ENCODE assay signal across 11 cellular contexts in genomic region chr13:103006706-103007426, GRCh38. TPM values are rescaled to one million over a fixed set of nuclear protein-coding genes. Genes with fewer than 3 reads are reported as not detected.
DNase-seq lines count a peak whose midpoint lies in the region; ATAC-seq and TF ChIP-seq lines count a peak whose summit lies in the region.
"Had no signal": no experiment of that assay in that cellular context is flagged by ENCODE, and none has a peak within 500 bp of the region (broad histone marks: within the 10 kb centered on the region; RNA-seq: fewer than 3 reads in every experiment).

No MANE protein-coding gene starts in this region.

- no peak overlapping the region for H3K4me3 ChIP-seq in left ventricle myocardium inferior
- H3K4me3 ChIP-seq: K562 had no signal

- intact Hi-C loops in left ventricle myocardium inferior (cut with micrococcal nuclease) = no loop called here

- DNase-seq in left ventricle myocardium inferior = no peak
- DNase-seq in stimulated activated naive CD4-positive, alpha-beta T cell (lab: John Stamatoyannopoulos, UW) = no peak
- DNase-seq in RWPE1 (ENCODE audit: low spot score) = no peak
- no peak for DNase-seq in NCI-H2107 (lab: John Stamatoyannopoulos, UW)
- DNase-seq in NCI-H2196 treated with DMSO at 0.1 percent for 48 hours (lab: John Stamatoyannopoulos, UW; ENCODE audit: unreplicated experiment) = no peak
- DNase-seq: activated gamma-delta T cell treated with Interleukin-2 at 50 U/mL for 16 hours, T-helper 17 cell had no signal

- TF ChIP-seq CTCF in left ventricle myocardium inferior (IDR thresholded peaks at IDR 0.05; ENCODE audit: borderline replicate concordance) = no peak
- TF ChIP-seq CTCF in RWPE1 (conservative IDR thresholded peaks at IDR 0.05; ENCODE audit: low read depth) = no peak

- H3K9me3 ChIP-seq in left ventricle myocardium inferior (replicated peaks) = no peaks in the 10 kb centered on the region

- H3K27me3 ChIP-seq in left ventricle myocardium inferior (ENCODE audit: low read depth) = no peaks in the 10 kb centered on the region

- H3K36me3 ChIP-seq in left ventricle myocardium inferior = no peaks in the 10 kb centered on the region

- peak; percentile 88 for ATAC-seq in GM19023 (IDR thresholded peaks at IDR 0.05; ENCODE audit: unreplicated experiment)
- ATAC-seq in HG02610 (IDR thresholded peaks at IDR 0.05; ENCODE audit: unreplicated experiment) = peak; percentile 94
- ATAC-seq in HG03565 (IDR thresholded peaks at IDR 0.05; ENCODE audit: unreplicated experiment) = peak; percentile 94
- ATAC-seq: K562, T-helper 17 cell had no signal

- H3K27ac ChIP-seq in left ventricle myocardium inferior (replicated peaks) (peak overlapping the region; percentile 43), RWPE1 (no peak overlapping the region)

- CTCF ChIA-PET in RWPE1 (lab: Yijun Ruan, JAX) = no interaction called here

- POLR2A ChIA-PET in RWPE1 (lab: Yijun Ruan, JAX; ENCODE audit: low non-redundant PET) = no interaction called here

- H3K4me1 ChIP-seq in left ventricle myocardium inferior = peaks cover 23% of the 10 kb centered on the region

RNA-seq across cellular contexts. Expression of gene SLC10A2, which starts 59.4 kb away (rescaled TPM):
- total RNA-seq in left ventricle myocardium inferior = not detected
- total RNA-seq: K562, T-helper 17 cell had no signal
